ENCODE assay signal across 1 cellular context in genomic region chr15:64092075-64092820, GRCh38.
TF ChIP-seq lines count a peak whose summit lies in the region.

No MANE protein-coding gene starts in this region.

TF ChIP-seq in IMR-90, 13 proteins besides CTCF, POLR2A, EP300 and RAD21:
- no peak for TF ChIP-seq RFX5 (IDR thresholded peaks at IDR 0.05; ENCODE audit: low read depth, low read length)
- no peak for TF ChIP-seq NFE2L2 (IDR thresholded peaks at IDR 0.05; ENCODE audit: low read depth, low read length)
- no peak for TF ChIP-seq BHLHE40 (IDR thresholded peaks at IDR 0.05; ENCODE audit: low read depth, low read length)
- TF ChIP-seq MAFK (IDR thresholded peaks at IDR 0.05; ENCODE audit: low read depth, low read length), result no peak
- TF ChIP-seq CEBPB (IDR thresholded peaks at IDR 0.05; ENCODE audit: low read depth, low read length), result no peak
- TF ChIP-seq, protein P1, sequence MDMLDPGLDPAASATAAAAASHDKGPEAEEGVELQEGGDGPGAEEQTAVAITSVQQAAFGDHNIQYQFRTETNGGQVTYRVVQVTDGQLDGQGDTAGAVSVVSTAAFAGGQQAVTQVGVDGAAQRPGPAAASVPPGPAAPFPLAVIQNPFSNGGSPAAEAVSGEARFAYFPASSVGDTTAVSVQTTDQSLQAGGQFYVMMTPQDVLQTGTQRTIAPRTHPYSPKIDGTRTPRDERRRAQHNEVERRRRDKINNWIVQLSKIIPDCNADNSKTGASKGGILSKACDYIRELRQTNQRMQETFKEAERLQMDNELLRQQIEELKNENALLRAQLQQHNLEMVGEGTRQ (IDR thresholded peaks at IDR 0.05; ENCODE audit: low read depth, low read length), result no peak
- no peak for TF ChIP-seq ELK1 (IDR thresholded peaks at IDR 0.05; ENCODE audit: borderline replicate concordance, low read depth, low read length)
- no peak for TF ChIP-seq RCOR1 (IDR thresholded peaks at IDR 0.05; ENCODE audit: insufficient replicate concordance, low read length)
- no peak for TF ChIP-seq SMC3 (IDR thresholded peaks at IDR 0.05; ENCODE audit: low read depth, low read length)
- no peak for TF ChIP-seq FOS (IDR thresholded peaks at IDR 0.05; ENCODE audit: low read depth, low read length)
- TF ChIP-seq MAZ (IDR thresholded peaks at IDR 0.05; ENCODE audit: borderline replicate concordance, low read depth, low read length), result no peak
- TF ChIP-seq CHD1 (IDR thresholded peaks at IDR 0.05; ENCODE audit: low read depth, low read length), result no peak
- no peak for TF ChIP-seq MXI1 (IDR thresholded peaks at IDR 0.05; ENCODE audit: borderline replicate concordance, low read depth, low read length)
